20 cellular contexts compared by ENCODE assay signal in the genomic region with DNA sequence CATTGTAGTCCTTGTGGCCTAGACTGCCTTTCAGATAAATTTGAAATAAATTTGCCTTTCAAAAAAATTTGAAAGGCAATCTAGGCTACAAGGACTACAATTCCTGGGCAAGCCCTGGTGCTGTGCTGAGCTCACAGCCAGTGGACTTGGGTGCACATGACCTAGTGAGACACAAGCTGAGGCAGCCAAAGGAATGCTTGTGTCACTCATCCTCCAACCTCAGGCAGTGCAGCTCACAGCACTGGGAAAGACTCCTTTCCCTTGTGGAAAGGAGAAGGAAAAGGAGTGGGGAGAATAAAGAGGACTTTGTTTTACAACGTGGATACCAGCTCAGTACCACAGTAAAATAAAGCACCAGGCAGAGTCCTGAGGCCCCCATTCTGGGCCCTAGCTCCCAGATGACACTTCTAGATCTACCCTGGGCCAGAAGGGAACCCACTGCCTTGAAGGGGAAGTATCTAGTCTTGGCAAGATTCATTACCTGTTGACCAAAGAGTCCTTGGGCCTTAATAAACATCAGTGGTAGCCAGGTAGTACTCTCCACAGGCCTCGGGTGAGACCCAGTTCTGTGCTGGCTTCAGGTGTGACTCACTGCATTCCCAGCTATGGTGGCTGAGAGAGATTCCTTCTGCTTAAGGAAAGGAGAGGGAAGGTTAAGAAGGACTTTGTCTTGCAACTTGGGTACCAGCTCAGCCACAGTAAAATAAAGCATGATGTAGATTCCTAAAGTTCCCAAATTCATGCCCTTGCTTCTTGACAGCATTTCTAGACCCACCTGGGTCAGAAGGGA.
"Had no signal": no experiment of that assay in that cellular context is flagged by ENCODE, and none has a peak within 500 bp of the region (broad histone marks: within the 10 kb centered on the region; RNA-seq: fewer than 3 reads in every experiment).

No MANE protein-coding gene starts in this region.

- H3K27me3 ChIP-seq: heart left ventricle, left lung, sigmoid colon, testis had no signal

- ATAC-seq: activated CD4-positive, alpha-beta T cell treated with anti-CD3 and anti-CD28 coated beads for 36 hours; heart left ventricle; left lung; natural killer cell treated with Interleukin-12 subunit alpha and Interleukin-12 subunit beta and Interleukin-15 and Interleukin-18, amount 100 ng/mL, for 72 hours had no signal

- H3K27ac ChIP-seq: heart left ventricle, left lung, prostate gland, sigmoid colon, testis, WERI-Rb-1 had no signal

- H3K4me3 ChIP-seq: heart left ventricle, left lung, prostate gland, sigmoid colon, testis had no signal

- DNase-seq: activated CD4-positive, alpha-beta memory T cell treated with anti-CD3 and anti-CD28 coated beads, Interleukin-2, amount 10 ng/mL, durations not matched to agents 7 days and 5 days; activated CD4-positive, alpha-beta T cell treated with anti-CD3 and anti-CD28 coated beads for 36 hours; activated gamma-delta T cell treated with Interleukin-2 at 50 U/mL for 16 hours; activated T-cell treated with anti-CD3 and anti-CD28 coated beads, Interleukin-2, amount 50 U/mL, for 48 hours; aorta; caudate nucleus; cortex of kidney; effector CD8-positive, alpha-beta T cell; erythroblast; heart left ventricle; left lung; occipital lobe; sigmoid colon; stimulated activated CD4-positive, alpha-beta T cell treated with anti-CD3 and anti-CD28 coated beads, Interleukin-12 subunit alpha, Interleukin-12 subunit beta, amount 100 ng/mL, for 4 hours; stimulated activated CD4-positive, alpha-beta T cell treated with anti-CD3 and anti-CD28 coated beads, Interleukin-2, amount 100 ng/mL, for 48 hours; stimulated activated CD8-positive, alpha-beta memory T cell treated with anti-CD3 and anti-CD28 coated beads, Interleukin-4, amount 100 ng/mL, for 48 hours; testis; WERI-Rb-1 had no signal

- H3K36me3 ChIP-seq: heart left ventricle, left lung, prostate gland, sigmoid colon, WERI-Rb-1 had no signal

- H3K9me3 ChIP-seq: prostate gland, sigmoid colon, testis had no signal

- H3K4me1 ChIP-seq: heart left ventricle, left lung, prostate gland, sigmoid colon, testis had no signal
